Comparison of ENCODE assay signal across 1 cellular context in the genomic region with DNA sequence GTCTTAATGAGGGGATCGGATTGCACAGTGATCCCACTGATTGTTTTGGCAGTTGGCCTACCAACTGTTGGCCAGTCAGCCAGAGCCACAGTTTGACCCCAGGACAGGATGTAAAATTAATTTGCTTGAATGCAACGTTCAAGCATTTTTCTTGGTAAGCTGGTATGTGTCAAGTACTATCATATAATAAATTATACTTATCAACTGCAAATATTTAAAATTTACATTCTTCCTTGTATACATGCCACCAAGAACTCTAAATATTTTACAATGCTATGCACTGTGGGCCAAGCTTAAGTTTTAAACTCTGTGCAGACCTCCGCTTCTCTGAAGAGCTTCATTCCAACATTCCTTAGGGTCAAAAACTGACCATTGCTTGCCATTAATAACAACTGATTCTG.
TF ChIP-seq lines count a peak whose summit lies in the region.

No MANE protein-coding gene starts in this region.

TF ChIP-seq in IMR-90, 13 proteins besides CTCF, POLR2A, EP300 and RAD21 (continued from another document):
- TF ChIP-seq MXI1 (IDR thresholded peaks at IDR 0.05; ENCODE audit: borderline replicate concordance, low read depth, low read length) (no peak), MAZ (IDR thresholded peaks at IDR 0.05; ENCODE audit: borderline replicate concordance, low read depth, low read length) (no peak), NFE2L2 (IDR thresholded peaks at IDR 0.05; ENCODE audit: low read depth, low read length) (no peak)
